Comparison of ENCODE assay signal across 19 cellular contexts in the genomic region with DNA sequence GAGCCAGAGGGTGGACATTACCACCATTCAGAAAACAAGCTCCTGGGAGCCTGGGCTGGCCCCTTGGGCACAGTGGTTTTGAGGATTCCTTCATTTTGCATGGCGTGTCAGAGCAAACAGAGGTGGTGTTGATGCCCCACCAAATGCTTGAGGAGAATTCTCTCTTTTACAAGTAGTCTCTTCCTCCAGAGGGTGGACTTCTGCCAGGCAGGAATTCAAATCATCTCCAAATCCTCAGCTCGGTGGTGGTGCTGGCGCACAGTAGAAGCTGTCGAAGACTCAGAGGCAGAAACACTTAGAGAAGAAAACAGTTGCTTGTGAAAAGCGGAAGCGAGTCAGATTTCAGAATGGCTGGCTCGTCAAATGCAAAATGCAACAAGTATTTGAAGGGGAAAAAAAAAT. TPM values are rescaled to one million over a fixed set of nuclear protein-coding genes. Genes with fewer than 3 reads are reported as not detected.
DNase-seq lines count a peak whose midpoint lies in the region; ATAC-seq and TF ChIP-seq lines count a peak whose summit lies in the region.
"Had no signal": no experiment of that assay in that cellular context is flagged by ENCODE, and none has a peak within 500 bp of the region (broad histone marks: within the 10 kb centered on the region; RNA-seq: fewer than 3 reads in every experiment).

No MANE protein-coding gene starts in this region.

- no peak overlapping the region for H2BK15ac ChIP-seq in mesenchymal stem cell (ENCODE audit: low read depth, poor library complexity, severe bottlenecking)

- no peak for TF ChIP-seq POLR2A in Peyer's patch (IDR thresholded peaks at IDR 0.05)
- TF ChIP-seq POLR2A in body of pancreas (IDR thresholded peaks at IDR 0.05): no peak

- H2BK120ac ChIP-seq in mesenchymal stem cell (ENCODE audit: low read depth, low read length): no peak overlapping the region

- no peak overlapping the region for H2AFZ ChIP-seq in mesenchymal stem cell (ENCODE audit: low read depth, low read length)

- H2BK12ac ChIP-seq in mesenchymal stem cell (ENCODE audit: low read length in 2 of 2): peak overlapping the region in 1 of 2 experiments; percentile 38

- H3K9me3 ChIP-seq in Peyer's patch (no peaks in the 10 kb centered on the region), mesenchymal stem cell (ENCODE audit: control insufficient read depth, low read length) (no peaks in the 10 kb centered on the region), body of pancreas (no peaks in the 10 kb centered on the region)

- 77% methylated on average over 7 of the region's 7 CpGs for whole genome bisulfite sequencing in mesenchymal stem cell
- WGBS in body of pancreas, 2 donors: 66 to 90% methylated on average over 7 of the region's 7 CpGs

- peak overlapping the region in 1 of 2 experiments; percentile 52 for H3K18ac ChIP-seq in mesenchymal stem cell (ENCODE audit: low read depth in 1 of 2, low read length in 2 of 2)

- H3K27me3 Mint-ChIP-seq in activated CD4-positive, alpha-beta memory T cell treated with anti-CD3 and anti-CD28 coated beads for 36 hours: peaks cover 7% of the 10 kb centered on the region
- peaks cover 11% of the 10 kb centered on the region for H3K27me3 Mint-ChIP-seq in endothelial cell (ENCODE audit: unreplicated experiment)

- no peaks in the 10 kb centered on the region for H3K36me3 Mint-ChIP-seq in activated CD4-positive, alpha-beta memory T cell treated with anti-CD3 and anti-CD28 coated beads for 36 hours
- no peaks in the 10 kb centered on the region for H3K36me3 Mint-ChIP-seq in endothelial cell (ENCODE audit: low read depth, unreplicated experiment)
- H3K36me3 Mint-ChIP-seq: CD4-positive, alpha-beta memory T cell had no signal

- H3K23ac ChIP-seq in mesenchymal stem cell (ENCODE audit: low read length in 2 of 2): no peak overlapping the region

- H3K27ac ChIP-seq in Peyer's patch: no peak overlapping the region
- H3K27ac ChIP-seq in mesenchymal stem cell (ENCODE audit: low read length, poor library complexity, severe bottlenecking): no peak overlapping the region
- H3K27ac ChIP-seq in body of pancreas: no peak overlapping the region
- H3K27ac ChIP-seq: cardiac muscle cell had no signal

- no peak overlapping the region for H2BK5ac ChIP-seq in mesenchymal stem cell (ENCODE audit: low read depth, low read length, poor library complexity, severe bottlenecking)

- no peak overlapping the region for H3K27ac Mint-ChIP-seq in activated CD4-positive, alpha-beta memory T cell treated with anti-CD3 and anti-CD28 coated beads for 36 hours
- no peak overlapping the region for H3K27ac Mint-ChIP-seq in endothelial cell (ENCODE audit: unreplicated experiment)
- H3K27ac Mint-ChIP-seq: activated CD8-positive, alpha-beta T cell treated with anti-CD3 and anti-CD28 coated beads, Interleukin-2, amount 10 ng/mL, durations not matched to agents 7 days and 5 days; activated naive CD8-positive, alpha-beta T cell treated with anti-CD3 and anti-CD28 coated beads, Interleukin-2, amount 50 U/mL, for 24 hours; CD4-positive, alpha-beta memory T cell had no signal

- H3K4me3 Mint-ChIP-seq in activated CD4-positive, alpha-beta memory T cell treated with anti-CD3 and anti-CD28 coated beads for 36 hours: no peak overlapping the region
- no peak overlapping the region for H3K4me3 Mint-ChIP-seq in endothelial cell (ENCODE audit: unreplicated experiment)
- H3K4me3 Mint-ChIP-seq: activated CD8-positive, alpha-beta T cell treated with anti-CD3 and anti-CD28 coated beads, Interleukin-2, amount 10 ng/mL, durations not matched to agents 7 days and 5 days; activated naive CD8-positive, alpha-beta T cell treated with anti-CD3 and anti-CD28 coated beads, Interleukin-2, amount 50 U/mL, for 24 hours; CD4-positive, alpha-beta memory T cell; neural crest cell had no signal

- H3K36me3 ChIP-seq in Peyer's patch (no peaks in the 10 kb centered on the region), mesenchymal stem cell (ENCODE audit: control insufficient read depth in 1 of 2, insufficient read depth in 2 of 2, low read depth in 1 of 2, low read length in 2 of 2) (peaks cover 0 to 4% of the 10 kb centered on the region in 2 experiments), body of pancreas (replicated peaks in 1 of 2; ENCODE audit: insufficient read depth in 1 of 2, low read depth in 2 of 2) (no peaks in the 10 kb centered on the region)
- H3K36me3 ChIP-seq: cardiac muscle cell had no signal

- no peaks in the 10 kb centered on the region for H3K4me1 Mint-ChIP-seq in activated CD4-positive, alpha-beta memory T cell treated with anti-CD3 and anti-CD28 coated beads for 36 hours (ENCODE audit: low read depth)
- peaks cover 11% of the 10 kb centered on the region for H3K4me1 Mint-ChIP-seq in endothelial cell (ENCODE audit: unreplicated experiment)
- H3K4me1 Mint-ChIP-seq: CD4-positive, alpha-beta memory T cell had no signal

- peak overlapping the region; percentile 19 for H3K9ac ChIP-seq in mesenchymal stem cell (ENCODE audit: low read length)

- H3K4me2 ChIP-seq in mesenchymal stem cell (ENCODE audit: low read length, poor library complexity, severe bottlenecking): no peak overlapping the region

- DNase-seq in Right ventricle myocardium superior (peak; percentile 37), cardiac septum (ENCODE audit: low spot score) (no peak), Peyer's patch (peak in 2 of 3 donors; percentile 14 to 47), mesenchymal stem cell (no peak), endothelial cell (ENCODE audit: low spot score) (no peak), body of pancreas (no peak)
- no peak for DNase-seq in activated CD4-positive, alpha-beta memory T cell treated with anti-CD3 and anti-CD28 coated beads for 36 hours
- DNase-seq in stimulated activated CD4-positive, alpha-beta T cell treated with anti-CD3 and anti-CD28 coated beads, Interleukin-4, amount 100 ng/mL, for 24 hours: no peak
- DNase-seq: activated CD8-positive, alpha-beta T cell treated with anti-CD3 and anti-CD28 coated beads, Interleukin-2, amount 10 ng/mL, durations not matched to agents 7 days and 5 days; activated naive CD8-positive, alpha-beta T cell treated with anti-CD3 and anti-CD28 coated beads, Interleukin-2, amount 50 U/mL, for 24 hours; CD4-positive, alpha-beta memory T cell; EL; NCI-H1048; stimulated activated naive CD4-positive, alpha-beta T cell had no signal

- TF ChIP-seq CTCF in Peyer's patch (IDR thresholded peaks at IDR 0.05) (no peak), endothelial cell (IDR thresholded peaks at IDR 0.05; ENCODE audit: unreplicated experiment) (no peak), body of pancreas (IDR thresholded peaks at IDR 0.05) (no peak)

- no peak overlapping the region for H4K8ac ChIP-seq in mesenchymal stem cell (ENCODE audit: low read length)

- ATAC-seq in Right ventricle myocardium superior (ENCODE audit: poor library complexity) (no peak), body of pancreas (no peak)
- ATAC-seq: activated CD8-positive, alpha-beta T cell treated with anti-CD3 and anti-CD28 coated beads, Interleukin-2, amount 10 ng/mL, durations not matched to agents 7 days and 5 days; activated naive CD8-positive, alpha-beta T cell treated with anti-CD3 and anti-CD28 coated beads, Interleukin-2, amount 50 U/mL, for 24 hours; HCT116 had no signal

- CTCF ChIA-PET in activated CD4-positive, alpha-beta memory T cell treated with anti-CD3 and anti-CD28 coated beads for 36 hours (lab: Charles Lee): interaction anchor here (0.6 to 1.0 kb wide), 2 partner anchors 26 to 70 kb away, joined by 3 to 4 read pairs; no protein-coding TSS in a partner anchor

- H3K9me3 Mint-ChIP-seq in activated CD4-positive, alpha-beta memory T cell treated with anti-CD3 and anti-CD28 coated beads for 36 hours: no peaks in the 10 kb centered on the region
- H3K9me3 Mint-ChIP-seq in endothelial cell (ENCODE audit: unreplicated experiment): no peaks in the 10 kb centered on the region
- H3K9me3 Mint-ChIP-seq: activated naive CD8-positive, alpha-beta T cell treated with anti-CD3 and anti-CD28 coated beads, Interleukin-2, amount 50 U/mL, for 24 hours; neural crest cell had no signal

- H4K91ac ChIP-seq in mesenchymal stem cell (ENCODE audit: low read length): no peak overlapping the region

- no peak overlapping the region for H3K4ac ChIP-seq in mesenchymal stem cell (ENCODE audit: low read depth in 1 of 2, low read length in 2 of 2)

- POLR2A ChIA-PET in activated CD4-positive, alpha-beta memory T cell treated with anti-CD3 and anti-CD28 coated beads for 36 hours (lab: Charles Lee): interaction anchor here (0.6 kb wide), 1 partner anchor 596 kb away, joined by 3 read pairs; no protein-coding TSS in a partner anchor

- H3K4me3 ChIP-seq in Peyer's patch: no peak overlapping the region
- H3K4me3 ChIP-seq in mesenchymal stem cell (ENCODE audit: insufficient read depth in 1 of 2, low read depth in 1 of 2, low read length in 2 of 2): no peak overlapping the region
- no peak overlapping the region for H3K4me3 ChIP-seq in body of pancreas
- H3K4me3 ChIP-seq: cardiac muscle cell had no signal

- H3K4me1 ChIP-seq in Peyer's patch (no peaks in the 10 kb centered on the region), mesenchymal stem cell (ENCODE audit: control insufficient read depth, insufficient read depth, low read depth, low read length) (peaks cover 3% of the 10 kb centered on the region), body of pancreas (peaks cover 14% of the 10 kb centered on the region)

- H2AK5ac ChIP-seq in mesenchymal stem cell (ENCODE audit: low read length, severe bottlenecking): no peak overlapping the region

- H3K27me3 ChIP-seq in Peyer's patch (no peaks in the 10 kb centered on the region), mesenchymal stem cell (ENCODE audit: control insufficient read depth in 1 of 2, insufficient read depth in 1 of 2, low read length in 2 of 2) (peaks cover 0 to 7% of the 10 kb centered on the region in 2 experiments), body of pancreas (no peaks in the 10 kb centered on the region)
- H3K27me3 ChIP-seq: cardiac muscle cell had no signal

- no peaks in the 10 kb centered on the region for H3K79me1 ChIP-seq in mesenchymal stem cell (replicated peaks; ENCODE audit: low read length, poor library complexity, severe bottlenecking)

- intact Hi-C loops in Right ventricle myocardium superior (cut with DNase I): no loop called here
- intact Hi-C loops in cardiac septum (cut with DNase I): no loop called here
- intact Hi-C loops in activated CD4-positive, alpha-beta memory T cell treated with anti-CD3 and anti-CD28 coated beads for 36 hours (cut with micrococcal nuclease): no loop called here
- intact Hi-C loops in body of pancreas (cut with DNase I): no loop called here

- no peak overlapping the region for H3K14ac ChIP-seq in mesenchymal stem cell (ENCODE audit: low read length in 2 of 2)

RNA-seq across cellular contexts. Expression of a gene that starts 3.4 kb away (rescaled TPM):
- total RNA-seq in Right ventricle myocardium superior: 0.32 TPM
- 7.4 TPM for total RNA-seq in cardiac septum
- 1 to 10 TPM in 2 of 4 donors, not detected in 2; 1.9 to 2.5 TPM for total RNA-seq in Peyer's patch
- 2.1 TPM for polyA plus RNA-seq in mesenchymal stem cell (2013, experiment 1 of 2)
- polyA plus RNA-seq in mesenchymal stem cell (2013, experiment 2 of 2): 2.4 TPM
- total RNA-seq in activated CD4-positive, alpha-beta memory T cell treated with anti-CD3 and anti-CD28 coated beads for 36 hours: not detected
- 0.21 TPM for total RNA-seq in endothelial cell (ENCODE audit: unreplicated experiment)
- 1 to 10 TPM; 5.4 to 8.2 TPM for total RNA-seq in body of pancreas
- total RNA-seq: activated CD8-positive, alpha-beta T cell treated with anti-CD3 and anti-CD28 coated beads, Interleukin-2, amount 10 ng/mL, durations not matched to agents 7 days and 5 days; cardiac muscle cell; neural crest cell had no signal
- polyA plus RNA-seq: CD4-positive, alpha-beta memory T cell had no signal

RNA-seq across cellular contexts. Expression of a gene that starts 14.3 kb away (rescaled TPM):
- total RNA-seq in Right ventricle myocardium superior (not detected), cardiac septum (not detected), Peyer's patch (not detected), endothelial cell (ENCODE audit: unreplicated experiment) (not detected), body of pancreas (not detected)
- 0.58 TPM for polyA plus RNA-seq in mesenchymal stem cell (2013, experiment 1 of 2)
- polyA plus RNA-seq in mesenchymal stem cell (2013, experiment 2 of 2): 0.75 TPM
- not detected for total RNA-seq in activated CD4-positive, alpha-beta memory T cell treated with anti-CD3 and anti-CD28 coated beads for 36 hours
- total RNA-seq: activated CD8-positive, alpha-beta T cell treated with anti-CD3 and anti-CD28 coated beads, Interleukin-2, amount 10 ng/mL, durations not matched to agents 7 days and 5 days; CD4-positive, alpha-beta memory T cell; kidney epithelial cell; neural crest cell had no signal
- polyA plus RNA-seq: CD4-positive, alpha-beta memory T cell; urinary bladder had no signal

RNA-seq across cellular contexts. Expression of a gene that starts 39.5 kb away (rescaled TPM):
- total RNA-seq in Right ventricle myocardium superior: 0.48 TPM
- total RNA-seq in cardiac septum: not detected
- 1 to 10 TPM in 1 of 4 donors, under 1 TPM in 1, not detected in 2; 0.67 to 4.1 TPM for total RNA-seq in Peyer's patch
- under 0.01 TPM for polyA plus RNA-seq in mesenchymal stem cell (2013, experiment 1 of 2)
- polyA plus RNA-seq in mesenchymal stem cell (2013, experiment 2 of 2): not detected
- total RNA-seq in activated CD4-positive, alpha-beta memory T cell treated with anti-CD3 and anti-CD28 coated beads for 36 hours: under 1 TPM; 0.19 to 0.53 TPM
- not detected for total RNA-seq in endothelial cell (ENCODE audit: unreplicated experiment)
- under 1 TPM in 1 of 2 donors, not detected in 1; 0.26 TPM for total RNA-seq in body of pancreas
- total RNA-seq: kidney epithelial cell, neural crest cell had no signal
- polyA plus RNA-seq: cardiac muscle cell; CD4-positive, alpha-beta memory T cell; urinary bladder had no signal

Comparison
In these comparisons a context has a peak if more than half of its experiments do, and no peak if none do; other contexts are left out.
1. DNase-seq: peak in Right ventricle myocardium superior (single experiment) and Peyer's patch (2 of 3); none in cardiac septum (single experiment), mesenchymal stem cell (single experiment), activated CD4-positive, alpha-beta memory T cell treated with anti-CD3 and anti-CD28 coated beads for 36 hours (single experiment), endothelial cell (single experiment), body of pancreas (0 of 4) and stimulated activated CD4-positive, alpha-beta T cell treated with anti-CD3 and anti-CD28 coated beads, Interleukin-4, amount 100 ng/mL, for 24 hours (single experiment).